ENCODE assay signal across 27 cellular contexts in the genomic region with DNA sequence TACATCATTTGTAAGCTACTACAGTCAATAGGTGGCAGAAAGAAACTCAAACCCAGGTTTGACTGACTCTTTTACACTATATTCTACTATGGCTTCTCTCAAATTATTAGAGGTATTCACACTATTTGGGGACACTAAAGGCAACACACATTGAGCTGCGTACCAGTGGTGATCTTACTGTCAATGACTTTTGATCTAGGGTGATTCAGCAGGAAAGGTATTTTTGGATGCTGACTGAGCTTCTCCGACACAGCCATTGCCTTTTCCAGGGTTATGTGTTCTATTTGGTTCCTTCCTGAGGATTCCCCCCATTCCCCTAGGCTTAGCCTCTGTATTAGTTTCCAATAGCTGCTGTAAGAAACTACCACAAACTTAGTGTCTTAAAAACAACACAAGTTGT.
"Had no signal": no experiment of that assay in that cellular context is flagged by ENCODE, and none has a peak within 500 bp of the region (broad histone marks: within the 10 kb centered on the region; RNA-seq: fewer than 3 reads in every experiment).

No MANE protein-coding gene starts in this region.

- H3K4me1 ChIP-seq: uterus had no signal

- H3K4me3 ChIP-seq: hepatocyte, left lung, lung, mucosa of descending colon, ovary, smooth muscle cell, tibial nerve, uterus had no signal

- H3K27me3 ChIP-seq: hepatocyte, left lung, ovary, tibial nerve, uterus had no signal

- ATAC-seq: left colon; left lung; mucosa of descending colon; naive thymus-derived CD4-positive, alpha-beta T cell; natural killer cell treated with Interleukin-12 subunit alpha and Interleukin-12 subunit beta and Interleukin-15 and Interleukin-18, amount 100 ng/mL, for 72 hours; right cardiac atrium; sciatic nerve; stimulated activated memory B cell treated with anti-CD40 and anti-IgM and Interleukin-4, amounts not matched to agents 10 μg/mL and 1 μg/mL and 100 μg/mL, for 72 hours; stimulated activated naive CD8-positive, alpha-beta T cell treated with anti-CD3 and anti-CD28 coated beads, Interleukin-15, amount 100 ng/mL, for 72 hours had no signal

- H3K9me3 Mint-ChIP-seq: naive thymus-derived CD4-positive, alpha-beta T cell; natural killer cell treated with Interleukin-12 subunit alpha and Interleukin-12 subunit beta and Interleukin-15 and Interleukin-18, amount 100 ng/mL, for 72 hours; stimulated activated memory B cell treated with anti-CD40 and anti-IgM and Interleukin-4, amounts not matched to agents 10 μg/mL and 1 μg/mL and 100 μg/mL, for 72 hours; stimulated activated naive CD8-positive, alpha-beta T cell treated with anti-CD3 and anti-CD28 coated beads, Interleukin-15, amount 100 ng/mL, for 72 hours; type B pancreatic cell had no signal

- H3K27ac Mint-ChIP-seq: naive thymus-derived CD4-positive, alpha-beta T cell; progenitor cell of endocrine pancreas; stimulated activated naive CD8-positive, alpha-beta T cell treated with anti-CD3 and anti-CD28 coated beads, Interleukin-15, amount 100 ng/mL, for 72 hours; type B pancreatic cell had no signal

- H3K4me2 ChIP-seq: hepatocyte, smooth muscle cell had no signal

- H3K9me3 ChIP-seq: left lung, mucosa of descending colon, ovary, tibial nerve, uterus had no signal

- H3K36me3 Mint-ChIP-seq: natural killer cell treated with Interleukin-12 subunit alpha and Interleukin-12 subunit beta and Interleukin-15 and Interleukin-18, amount 100 ng/mL, for 72 hours; type B pancreatic cell had no signal

- H3K36me3 ChIP-seq: left lung, ovary, uterus had no signal

- DNase-seq: islet precursor cell; kidney glomerular epithelial cell; left colon; left lung; midbrain; mucosa of descending colon; naive thymus-derived CD4-positive, alpha-beta T cell; ovary; retina; right cardiac atrium; stimulated activated CD4-positive, alpha-beta T cell treated with anti-CD3 and anti-CD28 coated beads, Interleukin-1b, Interleukin-23, amount 100 ng/mL, for 48 hours; stimulated activated CD4-positive, alpha-beta T cell treated with anti-CD3 and anti-CD28 coated beads, Interleukin-2, amount 100 ng/mL, for 48 hours; stimulated activated CD4-positive, alpha-beta T cell treated with anti-CD3 and anti-CD28 coated beads, Interleukin-4, amount 100 ng/mL, for 4 hours; stimulated activated CD8-positive, alpha-beta memory T cell treated with anti-CD3 and anti-CD28 coated beads, Interleukin-4, amount 100 ng/mL, for 48 hours; stimulated activated naive CD4-positive, alpha-beta T cell treated with Interleukin-2 at 50 U/mL for 16 hours; stimulated activated naive CD8-positive, alpha-beta T cell treated with anti-CD3 and anti-CD28 coated beads, Interleukin-15, amount 100 ng/mL, for 72 hours; substantia nigra; uterus had no signal

- H3K4me3 Mint-ChIP-seq: naive thymus-derived CD4-positive, alpha-beta T cell; natural killer cell treated with Interleukin-12 subunit alpha and Interleukin-12 subunit beta and Interleukin-15 and Interleukin-18, amount 100 ng/mL, for 72 hours; stimulated activated memory B cell treated with anti-CD40 and anti-IgM and Interleukin-4, amounts not matched to agents 10 μg/mL and 1 μg/mL and 100 μg/mL, for 72 hours; stimulated activated naive CD8-positive, alpha-beta T cell treated with anti-CD3 and anti-CD28 coated beads, Interleukin-15, amount 100 ng/mL, for 72 hours; type B pancreatic cell had no signal

- H2AFZ ChIP-seq: hepatocyte had no signal

- H3K79me2 ChIP-seq: hepatocyte had no signal

- H3K27ac ChIP-seq: hepatocyte, left lung, ovary, tibial nerve, uterus had no signal

- H3K27me3 Mint-ChIP-seq: naive thymus-derived CD4-positive, alpha-beta T cell; natural killer cell treated with Interleukin-12 subunit alpha and Interleukin-12 subunit beta and Interleukin-15 and Interleukin-18, amount 100 ng/mL, for 72 hours; progenitor cell of endocrine pancreas; stimulated activated memory B cell treated with anti-CD40 and anti-IgM and Interleukin-4, amounts not matched to agents 10 μg/mL and 1 μg/mL and 100 μg/mL, for 72 hours; stimulated activated naive CD8-positive, alpha-beta T cell treated with anti-CD3 and anti-CD28 coated beads, Interleukin-15, amount 100 ng/mL, for 72 hours; type B pancreatic cell had no signal
